ENCODE assay signal across 9 cellular contexts in genomic region chr19:42832746-42833442, GRCh38. TPM values are rescaled to one million over a fixed set of nuclear protein-coding genes. Genes with fewer than 3 reads are reported as not detected.
"Had no signal": no experiment of that assay in that cellular context is flagged by ENCODE, and none has a peak within 500 bp of the region (broad histone marks: within the 10 kb centered on the region; RNA-seq: fewer than 3 reads in every experiment).

No MANE protein-coding gene starts in this region.

RNA-seq across cellular contexts. Expression of gene PSG1, which starts 46.6 kb away (rescaled TPM):
- total RNA-seq: activated CD4-positive, alpha-beta T cell treated with anti-CD3 and anti-CD28 coated beads, Interleukin-2, amount 10 ng/mL, durations not matched to agents 7 days and 5 days; activated T-cell treated with anti-CD3 and anti-CD28 coated beads, Interleukin-2, amount 50 U/mL, for 72 hours; body of pancreas; left colon; lower lobe of right lung; neural crest cell; prostate gland; smooth muscle cell; T-helper 2 cell treated with Interferon-gamma antibody and Interleukin-4, amounts not matched to agents 100 ng/mL and 5 ng/mL, for 36 hours had no signal
- polyA plus RNA-seq: smooth muscle cell had no signal
